In genomic region chr9:71904076-71904475, GRCh38 we compare ENCODE assay signal across 28 cellular contexts.
"Had no signal": no experiment of that assay in that cellular context is flagged by ENCODE, and none has a peak within 500 bp of the region (broad histone marks: within the 10 kb centered on the region; RNA-seq: fewer than 3 reads in every experiment).

No MANE protein-coding gene starts in this region.

- H3K36me3 ChIP-seq: esophagus muscularis mucosa had no signal

- H3K36me3 Mint-ChIP-seq: activated naive CD4-positive, alpha-beta T cell treated with anti-CD3 and anti-CD28 coated beads, Interleukin-2, amount 50 U/mL, for 24 hours; mesothelial cell of epicardium; naive B cell had no signal

- H3K27ac Mint-ChIP-seq: activated B cell treated with CpG ODN at 0.5 μM for 24 hours; activated naive CD4-positive, alpha-beta T cell treated with anti-CD3 and anti-CD28 coated beads, Interleukin-2, amount 50 U/mL, for 24 hours; activated naive CD8-positive, alpha-beta T cell treated with anti-CD3 and anti-CD28 coated beads, Interleukin-2, amount 50 U/mL, for 24 hours; activated T-helper 17 cell treated with anti-CD3 and anti-CD28 coated beads, Interleukin-2, amount 50 U/mL, for 72 hours; dendritic cell treated with granulocyte-macrophage colony-stimulating factor and Interleukin-4, amounts not matched to agents 40 ng/mL and 50 ng/mL, for 4 days; mesothelial cell of epicardium; stimulated activated naive B cell treated with anti-CD40 and anti-IgM and Interleukin-4, amounts not matched to agents 10 μg/mL and 1 μg/mL and 100 μg/mL, for 72 hours; T-helper 1 cell treated with Interleukin-12 subunit alpha and Interleukin-12 subunit beta and Interleukin-4 antibody, amounts not matched to agents 30 μg/mL and 1 μg/mL, for 36 hours had no signal

- H3K27ac ChIP-seq: esophagus muscularis mucosa, foreskin keratinocyte, heart left ventricle, tibial nerve had no signal

- H3K27me3 Mint-ChIP-seq: activated B cell treated with CpG ODN at 0.5 μM for 24 hours; activated CD8-positive, alpha-beta T cell treated with anti-CD3 and anti-CD28 coated beads for 36 hours; activated naive CD4-positive, alpha-beta T cell treated with anti-CD3 and anti-CD28 coated beads, Interleukin-2, amount 50 U/mL, for 24 hours; activated naive CD8-positive, alpha-beta T cell treated with anti-CD3 and anti-CD28 coated beads, Interleukin-2, amount 50 U/mL, for 24 hours; activated T-helper 17 cell treated with anti-CD3 and anti-CD28 coated beads, Interleukin-2, amount 50 U/mL, for 72 hours; dendritic cell treated with granulocyte-macrophage colony-stimulating factor and Interleukin-4, amounts not matched to agents 40 ng/mL and 50 ng/mL, for 4 days; naive B cell; stimulated activated naive B cell treated with anti-CD40 and anti-IgM and Interleukin-4, amounts not matched to agents 10 μg/mL and 1 μg/mL and 100 μg/mL, for 72 hours had no signal

- ATAC-seq: activated CD8-positive, alpha-beta T cell treated with anti-CD3 and anti-CD28 coated beads for 36 hours; activated naive CD8-positive, alpha-beta T cell treated with anti-CD3 and anti-CD28 coated beads, Interleukin-2, amount 50 U/mL, for 24 hours; activated T-cell treated with anti-CD3 and anti-CD28 coated beads, Interleukin-2, amount 50 U/mL, for 4 hours; activated T-helper 17 cell treated with anti-CD3 and anti-CD28 coated beads, Interleukin-2, amount 50 U/mL, for 72 hours; foreskin keratinocyte; heart left ventricle; left colon; stimulated activated naive B cell treated with anti-CD40 and anti-IgM and Interleukin-4, amounts not matched to agents 10 μg/mL and 1 μg/mL and 100 μg/mL, for 72 hours had no signal

- H3K9me3 Mint-ChIP-seq: activated B cell treated with CpG ODN at 0.5 μM for 24 hours; activated CD8-positive, alpha-beta T cell treated with anti-CD3 and anti-CD28 coated beads for 36 hours; activated naive CD4-positive, alpha-beta T cell treated with anti-CD3 and anti-CD28 coated beads, Interleukin-2, amount 50 U/mL, for 24 hours; activated naive CD8-positive, alpha-beta T cell treated with anti-CD3 and anti-CD28 coated beads, Interleukin-2, amount 50 U/mL, for 24 hours; activated T-cell treated with anti-CD3 and anti-CD28 coated beads, Interleukin-2, amount 50 U/mL, for 4 hours; activated T-helper 17 cell treated with anti-CD3 and anti-CD28 coated beads, Interleukin-2, amount 50 U/mL, for 72 hours; dendritic cell treated with granulocyte-macrophage colony-stimulating factor and Interleukin-4, amounts not matched to agents 40 ng/mL and 50 ng/mL, for 4 days; immature natural killer cell; mesothelial cell of epicardium; naive B cell; stimulated activated naive B cell treated with anti-CD40 and anti-IgM and Interleukin-4, amounts not matched to agents 10 μg/mL and 1 μg/mL and 100 μg/mL, for 72 hours; T-helper 1 cell treated with Interleukin-12 subunit alpha and Interleukin-12 subunit beta and Interleukin-4 antibody, amounts not matched to agents 30 μg/mL and 1 μg/mL, for 36 hours had no signal

- DNase-seq: activated B cell treated with CpG ODN at 0.5 μM for 24 hours; activated CD4-positive, alpha-beta T cell treated with anti-CD3 and anti-CD28 coated beads, Interleukin-2, amount 50 U/mL, for 1 hour; activated CD8-positive, alpha-beta T cell treated with anti-CD3 and anti-CD28 coated beads for 36 hours; activated naive CD8-positive, alpha-beta T cell treated with anti-CD3 and anti-CD28 coated beads, Interleukin-2, amount 50 U/mL, for 24 hours; activated T-cell treated with anti-CD3 and anti-CD28 coated beads, Interleukin-2, amount 50 U/mL, for 4 hours; amygdala; caudate nucleus; foreskin keratinocyte; heart left ventricle; hypothalamus; immature natural killer cell; kidney; left colon; mammary epithelial cell; naive B cell; posterior cingulate gyrus; right cardiac atrium; stimulated activated CD4-positive, alpha-beta T cell treated with anti-CD3 and anti-CD28 coated beads, Interleukin-15, amount 100 ng/mL, for 24 hours; stimulated activated CD4-positive, alpha-beta T cell treated with anti-CD3 and anti-CD28 coated beads, Interleukin-2, amount 100 ng/mL, for 24 hours; stimulated activated naive B cell treated with anti-CD40 and anti-IgM and Interleukin-4, amounts not matched to agents 10 μg/mL and 1 μg/mL and 100 μg/mL, for 72 hours; T1000 had no signal

- H3K4me3 Mint-ChIP-seq: activated B cell treated with CpG ODN at 0.5 μM for 24 hours; activated CD8-positive, alpha-beta T cell treated with anti-CD3 and anti-CD28 coated beads for 36 hours; activated naive CD4-positive, alpha-beta T cell treated with anti-CD3 and anti-CD28 coated beads, Interleukin-2, amount 50 U/mL, for 24 hours; activated naive CD8-positive, alpha-beta T cell treated with anti-CD3 and anti-CD28 coated beads, Interleukin-2, amount 50 U/mL, for 24 hours; activated T-cell treated with anti-CD3 and anti-CD28 coated beads, Interleukin-2, amount 50 U/mL, for 4 hours; activated T-helper 17 cell treated with anti-CD3 and anti-CD28 coated beads, Interleukin-2, amount 50 U/mL, for 72 hours; dendritic cell treated with granulocyte-macrophage colony-stimulating factor and Interleukin-4, amounts not matched to agents 40 ng/mL and 50 ng/mL, for 4 days; immature natural killer cell; mesothelial cell of epicardium; stimulated activated naive B cell treated with anti-CD40 and anti-IgM and Interleukin-4, amounts not matched to agents 10 μg/mL and 1 μg/mL and 100 μg/mL, for 72 hours; T-helper 1 cell treated with Interleukin-12 subunit alpha and Interleukin-12 subunit beta and Interleukin-4 antibody, amounts not matched to agents 30 μg/mL and 1 μg/mL, for 36 hours had no signal

- H3K9me3 ChIP-seq: esophagus muscularis mucosa, heart left ventricle, tibial nerve had no signal
